1 cellular context compared by ENCODE assay signal in genomic region chr2:15790838-15791237, GRCh38.
TF ChIP-seq lines count a peak whose summit lies in the region.

No MANE protein-coding gene starts in this region.

TF ChIP-seq in H1, 55 proteins besides CTCF, POLR2A, EP300 and RAD21 (continued from another document):
- TF ChIP-seq ATF2 (IDR thresholded peaks at IDR 0.05; ENCODE audit: low read length) (no peak), BACH1 (IDR thresholded peaks at IDR 0.05; ENCODE audit: low read length) (no peak), SIN3A (conservative IDR thresholded peaks at IDR 0.05 in 1 of 2, IDR thresholded peaks at IDR 0.05 in 1 of 2; ENCODE audit: low read depth in 1 of 2, low read length in 2 of 2) (no peak), KDM5A (IDR thresholded peaks at IDR 0.05; ENCODE audit: low read length) (no peak), NRF1 (IDR thresholded peaks at IDR 0.05; ENCODE audit: low read depth, low read length) (no peak), RNF2 (IDR thresholded peaks at IDR 0.05; ENCODE audit: borderline replicate concordance, low read depth, low read length, missing control alignments, poor library complexity, severe bottlenecking) (no peak), JUND (IDR thresholded peaks at IDR 0.05; ENCODE audit: low read length) (no peak), MAX (IDR thresholded peaks at IDR 0.05) (no peak), TCF12 (IDR thresholded peaks at IDR 0.05; ENCODE audit: low read depth, low read length) (no peak)
